ENCODE assay signal across 10 cellular contexts in genomic region chr12:50786498-50787231, GRCh38. TPM values are rescaled to one million over a fixed set of nuclear protein-coding genes. Genes with fewer than 3 reads are reported as not detected.
DNase-seq lines count a peak whose midpoint lies in the region; ATAC-seq and TF ChIP-seq lines count a peak whose summit lies in the region.
"Had no signal": no experiment of that assay in that cellular context is flagged by ENCODE, and none has a peak within 500 bp of the region (broad histone marks: within the 10 kb centered on the region; RNA-seq: fewer than 3 reads in every experiment).

No MANE protein-coding gene starts in this region.

- H3K27ac ChIP-seq in mesenchymal stem cell (ENCODE audit: low read length, poor library complexity, severe bottlenecking): peak overlapping the region; percentile 82
- H3K27ac ChIP-seq: dorsolateral prefrontal cortex had no signal

- DNase-seq in AG08396 (ENCODE audit: low spot score): peak; percentile 71
- DNase-seq in HT1080 (ENCODE audit: low read depth): peak; percentile 99
- DNase-seq in chondrocyte (ENCODE audit: low spot score): no peak
- peak; percentile 94 for DNase-seq in mesenchymal stem cell
- DNase-seq in stimulated activated CD8-positive, alpha-beta memory T cell treated with anti-CD3 and anti-CD28 coated beads, Interleukin-4, amount 100 ng/mL, for 48 hours: no peak
- no peak for DNase-seq in activated effector memory CD4-positive, alpha-beta T cell treated with Interleukin-2 at 50 U/mL for 16 hours
- DNase-seq in NCI-H510A treated with DMSO at 0.1 percent for 48 hours (lab: John Stamatoyannopoulos, UW): no peak
- DNase-seq: dorsolateral prefrontal cortex had no signal

- peak overlapping the region; percentile 93 for H3K27ac Mint-ChIP-seq in chondrocyte (ENCODE audit: unreplicated experiment)

- ATAC-seq in HG03565 (IDR thresholded peaks at IDR 0.05; ENCODE audit: unreplicated experiment): no peak

- no peak overlapping the region for H3K23ac ChIP-seq in mesenchymal stem cell (ENCODE audit: low read length in 2 of 2)

- H3K27me3 Mint-ChIP-seq in chondrocyte (ENCODE audit: low read depth): no peaks in the 10 kb centered on the region

- H3K27me3 ChIP-seq in mesenchymal stem cell (ENCODE audit: control insufficient read depth in 1 of 2, insufficient read depth in 1 of 2, low read length in 2 of 2): no peaks in the 10 kb centered on the region
- H3K27me3 ChIP-seq: dorsolateral prefrontal cortex had no signal

- 2% methylated on average over 3 of the region's 3 CpGs for WGBS in mesenchymal stem cell

- H3K36me3 ChIP-seq in mesenchymal stem cell (ENCODE audit: control insufficient read depth in 1 of 2, insufficient read depth in 2 of 2, low read depth in 1 of 2, low read length in 2 of 2): peaks cover 2 to 26% of the 10 kb centered on the region in 2 experiments

- H4K8ac ChIP-seq in mesenchymal stem cell (ENCODE audit: low read length): peak overlapping the region; percentile 87

- no peak for TF ChIP-seq CTCF in chondrocyte (IDR thresholded peaks at IDR 0.05)

- peak overlapping the region; percentile 34 for H4K91ac ChIP-seq in mesenchymal stem cell (ENCODE audit: low read length)

- peak overlapping the region in 1 of 2 experiments; percentile 3 for H3K4me3 ChIP-seq in mesenchymal stem cell (ENCODE audit: insufficient read depth in 1 of 2, low read depth in 1 of 2, low read length in 2 of 2)
- H3K4me3 ChIP-seq: dorsolateral prefrontal cortex had no signal

- H2BK12ac ChIP-seq in mesenchymal stem cell (ENCODE audit: low read length in 2 of 2): peak overlapping the region; percentile 51 to 78

- no peak overlapping the region for H2BK5ac ChIP-seq in mesenchymal stem cell (ENCODE audit: low read depth, low read length, poor library complexity, severe bottlenecking)

- H3K4me3 Mint-ChIP-seq in chondrocyte (ENCODE audit: unreplicated experiment): no peak overlapping the region

- H2AFZ ChIP-seq in mesenchymal stem cell (ENCODE audit: low read depth, low read length): no peak overlapping the region

- peak overlapping the region; percentile 95 for H2AK5ac ChIP-seq in mesenchymal stem cell (ENCODE audit: low read length, severe bottlenecking)

- H2BK120ac ChIP-seq in mesenchymal stem cell (ENCODE audit: low read depth, low read length): peak overlapping the region; percentile 89

- peaks cover 14% of the 10 kb centered on the region for H3K36me3 Mint-ChIP-seq in chondrocyte (ENCODE audit: low read depth)

- no peak overlapping the region for H3K14ac ChIP-seq in mesenchymal stem cell (ENCODE audit: low read length in 2 of 2)

- H3K79me1 ChIP-seq in mesenchymal stem cell (replicated peaks; ENCODE audit: low read length, poor library complexity, severe bottlenecking): peaks cover 13% of the 10 kb centered on the region

- peaks cover 14% of the 10 kb centered on the region for H3K4me1 ChIP-seq in mesenchymal stem cell (ENCODE audit: control insufficient read depth, insufficient read depth, low read depth, low read length)

- peaks cover 6% of the 10 kb centered on the region for H3K9me3 ChIP-seq in mesenchymal stem cell (ENCODE audit: control insufficient read depth, low read length)

- H3K9ac ChIP-seq in mesenchymal stem cell (ENCODE audit: low read length): peak overlapping the region; percentile 56

- H3K4me2 ChIP-seq in mesenchymal stem cell (ENCODE audit: low read length, poor library complexity, severe bottlenecking): peak overlapping the region; percentile 52

- H3K4ac ChIP-seq in mesenchymal stem cell (ENCODE audit: low read depth in 1 of 2, low read length in 2 of 2): peak overlapping the region; percentile 29 to 82

- peak overlapping the region; percentile 52 to 78 for H3K18ac ChIP-seq in mesenchymal stem cell (ENCODE audit: low read depth in 1 of 2, low read length in 2 of 2)

- H3K4me1 Mint-ChIP-seq in chondrocyte (ENCODE audit: low read depth): peaks cover 35% of the 10 kb centered on the region

- H2BK15ac ChIP-seq in mesenchymal stem cell (ENCODE audit: low read depth, poor library complexity, severe bottlenecking): no peak overlapping the region

- peaks cover 12% of the 10 kb centered on the region for H3K9me3 Mint-ChIP-seq in chondrocyte (ENCODE audit: low read depth)

RNA-seq across cellular contexts. Expression of gene ATF1, which starts 22.8 kb away (rescaled TPM):
- total RNA-seq in HT1080 (2014; rRNA removed; shearing (Covaris generic)): 42.3 and 65.4 TPM in 2 replicates
- polyA plus RNA-seq in HT1080 (2015; cell fraction: cytosol; rRNA removed): 34.0 and 34.7 TPM in 2 replicates
- polyA plus RNA-seq in HT1080 (2015; cell fraction: nucleus; rRNA removed): 16.3 and 30.5 TPM in 2 replicates
- total RNA-seq in chondrocyte: 18.8 to 22.6 TPM (median 22.3 TPM) in 3 replicates
- 20.1 TPM for polyA plus RNA-seq in mesenchymal stem cell (2013, experiment 1 of 2)
- 20.0 TPM for polyA plus RNA-seq in mesenchymal stem cell (2013, experiment 2 of 2)

RNA-seq across cellular contexts. Expression of gene TMPRSS12, which starts 56.1 kb away (rescaled TPM):
- not detected in 2 replicates for total RNA-seq in HT1080 (2014; rRNA removed; shearing (Covaris generic))
- polyA plus RNA-seq in HT1080 (2015; cell fraction: cytosol; rRNA removed): not detected in 2 replicates
- not detected in 2 replicates for polyA plus RNA-seq in HT1080 (2015; cell fraction: nucleus; rRNA removed)
- not detected in 3 replicates for total RNA-seq in chondrocyte
- polyA plus RNA-seq in mesenchymal stem cell (2013, experiment 1 of 2): not detected
- not detected for polyA plus RNA-seq in mesenchymal stem cell (2013, experiment 2 of 2)
- total RNA-seq: dorsolateral prefrontal cortex, temporal lobe had no signal

Comparison
In these comparisons a context has a peak if more than half of its experiments do, and no peak if none do; other contexts are left out.
1. DNase-seq: peak in AG08396 (single experiment), HT1080 (single experiment) and mesenchymal stem cell (single experiment); none in chondrocyte (single experiment), stimulated activated CD8-positive, alpha-beta memory T cell treated with anti-CD3 and anti-CD28 coated beads, Interleukin-4, amount 100 ng/mL, for 48 hours (single experiment), activated effector memory CD4-positive, alpha-beta T cell treated with Interleukin-2 at 50 U/mL for 16 hours (single experiment) and NCI-H510A treated with DMSO at 0.1 percent for 48 hours (single experiment).